ENCODE assay signal across 5 cellular contexts in the genomic region with DNA sequence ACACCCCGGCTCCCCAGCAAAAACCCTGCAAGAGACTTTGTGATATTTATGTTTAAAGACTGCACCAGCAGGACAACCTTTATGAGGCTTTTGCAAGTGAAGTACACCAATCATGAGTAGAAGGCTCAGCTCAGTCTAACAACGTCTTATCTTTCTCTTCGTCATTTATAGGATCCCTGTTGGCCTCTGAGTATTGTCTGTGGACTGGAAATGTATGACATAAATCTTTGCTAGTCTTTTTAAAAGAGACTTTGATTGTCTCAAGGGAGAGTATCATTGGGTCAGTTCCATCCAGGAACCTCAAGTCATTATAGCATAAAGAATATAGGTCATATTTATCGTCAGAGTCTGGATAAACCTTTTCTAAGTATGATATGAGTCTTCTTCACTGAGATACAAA.
"Had no signal": no experiment of that assay in that cellular context is flagged by ENCODE, and none has a peak within 500 bp of the region (broad histone marks: within the 10 kb centered on the region; RNA-seq: fewer than 3 reads in every experiment).

No MANE protein-coding gene starts in this region.

- ATAC-seq: GM23338, HepG2 had no signal

- H3K4me2 ChIP-seq: GM23338 had no signal

- H3K4me3 ChIP-seq: GM23338 had no signal

- DNase-seq: H9, HCEC 1CT, KBM-7 had no signal

- H2AFZ ChIP-seq: GM23338 had no signal
